2 cellular contexts compared by ENCODE assay signal in genomic region chr12:132702640-132703039, GRCh38.
TF ChIP-seq lines count a peak whose summit lies in the region.

No MANE protein-coding gene starts in this region.

TF ChIP-seq in HCT116, 20 proteins besides CTCF, POLR2A, EP300 and RAD21:
- no peak for TF ChIP-seq FOSL1 (IDR thresholded peaks at IDR 0.05; ENCODE audit: low read depth)
- no peak for TF ChIP-seq TCF7L2 (IDR thresholded peaks at IDR 0.05; ENCODE audit: borderline replicate concordance, extremely low read depth, insufficient read depth, insufficient read length)
- no peak for TF ChIP-seq ZNF274 (IDR thresholded peaks at IDR 0.05; ENCODE audit: low read depth, low read length)
- no peak for TF ChIP-seq POLR2AphosphoS5 (IDR thresholded peaks at IDR 0.05; ENCODE audit: low read depth, low read length)
- TF ChIP-seq SIN3A (IDR thresholded peaks at IDR 0.05; ENCODE audit: low read depth), result no peak
- TF ChIP-seq EZH2 (IDR thresholded peaks at IDR 0.05), result no peak
- no peak for TF ChIP-seq JUND (IDR thresholded peaks at IDR 0.05)
- no peak for TF ChIP-seq CEBPB (IDR thresholded peaks at IDR 0.05; ENCODE audit: low read depth)
- TF ChIP-seq CBX3 (IDR thresholded peaks at IDR 0.05; ENCODE audit: low read depth), result no peak
- no peak for TF ChIP-seq EZH2phosphoT487 (IDR thresholded peaks at IDR 0.05; ENCODE audit: borderline replicate concordance)
- no peak for TF ChIP-seq ZBTB33 (IDR thresholded peaks at IDR 0.05; ENCODE audit: extremely low read depth, insufficient replicate concordance, low read length)
- no peak for TF ChIP-seq ATF3 (IDR thresholded peaks at IDR 0.05)
- no peak for TF ChIP-seq ZFX (IDR thresholded peaks at IDR 0.05)

TF ChIP-seq in K562, 482 proteins besides CTCF, POLR2A, EP300 and RAD21:
- TF ChIP-seq NR2C1 (IDR thresholded peaks at IDR 0.05), result no peak
- no peak for TF ChIP-seq NR2C1 (tag; IDR thresholded peaks at IDR 0.05)
- peak; percentile 46; the same call in 1 of the 2 replicates for TF ChIP-seq POLR2G (IDR thresholded peaks at IDR 0.05; ENCODE audit: low read depth, low read length)
